8 cellular contexts compared by ENCODE assay signal in genomic region chr13:77326905-77327604, GRCh38. TPM values are rescaled to one million over a fixed set of nuclear protein-coding genes. Genes with fewer than 3 reads are reported as not detected.
DNase-seq lines count a peak whose midpoint lies in the region; ATAC-seq and TF ChIP-seq lines count a peak whose summit lies in the region.

Gene MYCBP2 (minus strand): TSS chr13:77327094. CDS start chr13:77326775, 319 bp downstream.

- no peaks in the 10 kb centered on the region for H3K36me3 Mint-ChIP-seq in activated T-cell treated with anti-CD3 and anti-CD28 coated beads, Interleukin-2, amount 50 U/mL, for 4 hours (ENCODE audit: insufficient read depth)

- no peaks in the 10 kb centered on the region for H3K9me3 Mint-ChIP-seq in activated T-cell treated with anti-CD3 and anti-CD28 coated beads, Interleukin-2, amount 50 U/mL, for 4 hours

- no TSS peak for BruUV-seq in Panc1 (replicated peaks; lab: Mats Ljungman, UMichigan)

- peak; percentile 97 for DNase-seq in DMS153 treated with DMSO at 0.1 percent for 48 hours (lab: John Stamatoyannopoulos, UW; ENCODE audit: unreplicated experiment)
- DNase-seq in KG1 (lab: John Stamatoyannopoulos, UW) = peak; percentile 89
- peak; percentile 75 for DNase-seq in Panc1 (ENCODE audit: low read depth, low spot score)
- peak; percentile 97 for DNase-seq in activated T-cell treated with anti-CD3 and anti-CD28 coated beads, Interleukin-2, amount 50 U/mL, for 4 hours
- peak; percentile 96 for DNase-seq in stimulated activated CD8-positive, alpha-beta memory T cell treated with anti-CD3 and anti-CD28 coated beads, Interleukin-7, amount 100 ng/mL, for 24 hours (ENCODE audit: low read depth)

- no peaks in the 10 kb centered on the region for H3K27me3 Mint-ChIP-seq in activated T-cell treated with anti-CD3 and anti-CD28 coated beads, Interleukin-2, amount 50 U/mL, for 4 hours (ENCODE audit: low read depth)

- intact Hi-C loops in Panc1 (cut with micrococcal nuclease; ENCODE audit: unreplicated experiment) = no loop called here

- peak within 1 kb of the TSS; percentile 62 for H3K9ac ChIP-seq in mucosa of stomach (ENCODE audit: low read length)

- 1 to 2% methylated on average over 21 to 35 of the region's 35 CpGs for WGBS in esophagus, 2 donors

- peak; percentile 55 for ATAC-seq in GM21723 (IDR thresholded peaks at IDR 0.05; ENCODE audit: unreplicated experiment)
- ATAC-seq in Panc1 = peak; percentile 87
- ATAC-seq in activated T-cell treated with anti-CD3 and anti-CD28 coated beads, Interleukin-2, amount 50 U/mL, for 4 hours = peak; percentile 61 to 69

- in situ Hi-C loops in Panc1 (cut with HindIII; ENCODE audit: low pct_unique_long_range_greater_than_20kb, low sequenced_read_pairs) = no loop called here

- H3K27ac ChIP-seq in Panc1 (ENCODE audit: low read length) = peak within 1 kb of the TSS; percentile 84
- peak within 1 kb of the TSS; percentile 89 to 90 for H3K27ac ChIP-seq in esophagus (ENCODE audit: low read depth in 2 of 2, low read length in 1 of 2)

- peak within 1 kb of the TSS; percentile 96 for H3K4me3 Mint-ChIP-seq in activated T-cell treated with anti-CD3 and anti-CD28 coated beads, Interleukin-2, amount 50 U/mL, for 4 hours

- POLR2A ChIA-PET in Panc1 (lab: Charles Lee) = interaction anchor here (0.7 kb wide), 1 partner anchor 62 kb away, joined by 3 read pairs; no protein-coding TSS in a partner anchor

- TF ChIP-seq CTCF in Panc1 (IDR thresholded peaks at IDR 0.05) = no peak

- H3K36me3 ChIP-seq in Panc1 (ENCODE audit: control insufficient read depth, insufficient read depth, low read length) = no peaks in the 10 kb centered on the region
- no peaks in the 10 kb centered on the region for H3K36me3 ChIP-seq in esophagus (ENCODE audit: control insufficient read depth in 2 of 2, insufficient read depth in 2 of 2, low read length in 1 of 2)
- no peaks in the 10 kb centered on the region for H3K36me3 ChIP-seq in mucosa of stomach (ENCODE audit: control insufficient read depth, insufficient read depth, low read length)

- CTCF ChIA-PET in Panc1 (lab: Charles Lee) = no interaction called here

- peaks cover 63% of the 10 kb centered on the region for H3K4me1 Mint-ChIP-seq in activated T-cell treated with anti-CD3 and anti-CD28 coated beads, Interleukin-2, amount 50 U/mL, for 4 hours (ENCODE audit: low read depth)

- no peaks in the 10 kb centered on the region for H3K27me3 ChIP-seq in Panc1 (ENCODE audit: control insufficient read depth, insufficient read depth, low read length)
- H3K27me3 ChIP-seq in esophagus (ENCODE audit: control insufficient read depth in 1 of 2, insufficient read depth in 2 of 2, low read length in 2 of 2) = no peaks in the 10 kb centered on the region
- no peaks in the 10 kb centered on the region for H3K27me3 ChIP-seq in mucosa of stomach (ENCODE audit: control insufficient read depth, insufficient read depth, low read length)

- H3K4me3 ChIP-seq in Panc1 (ENCODE audit: low read depth in 2 of 2, low read length in 2 of 2) (peak within 1 kb of the TSS; percentile 71 to 76), esophagus (ENCODE audit: low read depth in 1 of 2, low read length in 2 of 2) (peak within 1 kb of the TSS; percentile 97 to 100), mucosa of stomach (ENCODE audit: low read length) (peak within 1 kb of the TSS; percentile 10)

- H3K4me1 ChIP-seq in Panc1 (ENCODE audit: control insufficient read depth, insufficient read depth, low read length) (peaks cover 3% of the 10 kb centered on the region), esophagus (ENCODE audit: control insufficient read depth in 2 of 2, insufficient read depth in 2 of 2, low read length in 1 of 2) (no peaks in the 10 kb centered on the region), mucosa of stomach (ENCODE audit: control insufficient read depth, insufficient read depth, low read length) (peaks cover 7% of the 10 kb centered on the region)

- H3K9me3 ChIP-seq in Panc1 (ENCODE audit: control insufficient read depth, insufficient read depth, low read depth, low read length) (no peaks in the 10 kb centered on the region), esophagus (ENCODE audit: control insufficient read depth in 2 of 2, insufficient read depth in 1 of 2, low read depth in 1 of 2, low read length in 1 of 2) (no peaks in the 10 kb centered on the region), mucosa of stomach (ENCODE audit: control insufficient read depth, low read length) (no peaks in the 10 kb centered on the region)

RNA-seq across cellular contexts. Expression of gene MYCBP2, which starts in this region (rescaled TPM):
- total RNA-seq in Panc1 (2021; ENCODE audit: unreplicated experiment) = 41.4 TPM
- polyA plus RNA-seq in Panc1 (2012; ENCODE audit: insufficient read length) = 22.0 TPM
- total RNA-seq in activated T-cell treated with anti-CD3 and anti-CD28 coated beads, Interleukin-2, amount 50 U/mL, for 4 hours = 10 to 100 TPM; 81.1 to 96.0 (median 88.3) TPM
- 10 to 100 TPM; 28.1 to 37.7 TPM for polyA plus RNA-seq in esophagus

Comparison
In these comparisons a context has a peak if more than half of its experiments do, and no peak if none do; other contexts are left out.
1. Peak in every context shown above with its lines: DNase-seq, ATAC-seq, H3K4me3 ChIP-seq and H3K27ac ChIP-seq.
2. H3K4me3 ChIP-seq: peak in every context shown above with its lines; median percentile 98 in esophagus; 74 in Panc1; 10 in mucosa of stomach.